ENCODE assay signal across 8 cellular contexts in genomic region chr5:134101686-134102439, GRCh38. TPM values are rescaled to one million over a fixed set of nuclear protein-coding genes. Genes with fewer than 3 reads are reported as not detected.
DNase-seq lines count a peak whose midpoint lies in the region; ATAC-seq and TF ChIP-seq lines count a peak whose summit lies in the region.

No MANE protein-coding gene starts in this region.

- peaks cover 0 to under 1% (median 0%) of the 10 kb centered on the region in 4 donors for H3K27me3 ChIP-seq in esophagus squamous epithelium
- peaks cover 0 to 44% (median 0%) of the 10 kb centered on the region in 3 experiments for H3K27me3 ChIP-seq in neuronal stem cell (ENCODE audit: control insufficient read depth in 3 of 3, insufficient read depth in 3 of 3, low read depth in 1 of 3, low read length in 3 of 3)
- no peaks in the 10 kb centered on the region for H3K27me3 ChIP-seq in tibial nerve

- H3K18ac ChIP-seq in neuronal stem cell (ENCODE audit: low read length), result no peak overlapping the region

- H3K79me1 ChIP-seq in neuronal stem cell (ENCODE audit: low read depth, low read length), result no peaks in the 10 kb centered on the region

- no peak overlapping the region for H4K91ac ChIP-seq in neuronal stem cell (ENCODE audit: low read depth, low read length, poor library complexity)

- no peak overlapping the region for H3K14ac ChIP-seq in neuronal stem cell (ENCODE audit: low read length)

- no peak overlapping the region for H2BK5ac ChIP-seq in neuronal stem cell (ENCODE audit: low read length)

- no peak for ATAC-seq in HG03342 (IDR thresholded peaks at IDR 0.05; ENCODE audit: unreplicated experiment)

- no peak for TF ChIP-seq EP300 in tibial nerve (IDR thresholded peaks at IDR 0.05)

- no peaks in the 10 kb centered on the region for H3K9me3 ChIP-seq in esophagus squamous epithelium
- H3K9me3 ChIP-seq in neuronal stem cell (replicated peaks in 1 of 2; ENCODE audit: control insufficient read depth in 2 of 2, insufficient read depth in 1 of 2, low read depth in 1 of 2, low read length in 2 of 2), result no peaks in the 10 kb centered on the region
- H3K9me3 ChIP-seq in tibial nerve, result no peaks in the 10 kb centered on the region

- H2BK120ac ChIP-seq in neuronal stem cell (ENCODE audit: low read depth, low read length), result no peak overlapping the region

- peak; percentile 46 for DNase-seq in NK-92 treated with Interleukin-12 subunit alpha and Interleukin-12 subunit beta, amount 100 ng/mL, for 24 hours (lab: John Stamatoyannopoulos, UW)
- DNase-seq in NK-92 (lab: John Stamatoyannopoulos, UW; ENCODE audit: unreplicated experiment) (no peak), NOMO-1 (lab: John Stamatoyannopoulos, UW; ENCODE audit: unreplicated experiment in 2 of 2) (peak; percentile 43 to 46), activated T-cell treated with anti-CD3 and anti-CD28 coated beads for 48 hours (ENCODE audit: low read depth) (peak; percentile 76), esophagus squamous epithelium (lab: John Stamatoyannopoulos, UW) (no peak), neuronal stem cell (ENCODE audit: low spot score) (no peak), tibial nerve (ENCODE audit: low spot score in 2 of 2) (peak in 1 of 2 donors; percentile 46)

- no peaks in the 10 kb centered on the region for H3K36me3 ChIP-seq in esophagus squamous epithelium
- H3K36me3 ChIP-seq in neuronal stem cell (replicated peaks in 1 of 2; ENCODE audit: control insufficient read depth in 2 of 2, insufficient read depth in 2 of 2, low read length in 2 of 2), result no peaks in the 10 kb centered on the region
- H3K36me3 ChIP-seq in tibial nerve, result no peaks in the 10 kb centered on the region

- H3K4me1 ChIP-seq in esophagus squamous epithelium (peaks cover 9 to 26% (median 14%) of the 10 kb centered on the region in 3 donors), neuronal stem cell (ENCODE audit: control insufficient read depth in 2 of 2, insufficient read depth in 1 of 2, low read depth in 1 of 2, low read length in 2 of 2) (peaks cover 6% of the 10 kb centered on the region in 2 donors), tibial nerve (peaks cover 0 to 35% (median 25%) of the 10 kb centered on the region in 4 donors)

- TF ChIP-seq CTCF in esophagus squamous epithelium (IDR thresholded peaks at IDR 0.05) (peak; percentile 58 to 84 (median 76)), tibial nerve (IDR thresholded peaks at IDR 0.05) (peak; percentile 78 to 92 (median 82))

- intact Hi-C loops in esophagus squamous epithelium (cut with DNase I), result loop anchor here (5.0 kb wide), 1 partner anchor 35 kb away; no protein-coding TSS in a partner anchor

- TF ChIP-seq POLR2A in esophagus squamous epithelium (IDR thresholded peaks at IDR 0.05) (no peak), tibial nerve (IDR thresholded peaks at IDR 0.05) (no peak)

- peak overlapping the region; percentile 37 for H2AFZ ChIP-seq in neuronal stem cell (ENCODE audit: low read length)

- H3K9ac ChIP-seq in neuronal stem cell (ENCODE audit: low read depth, low read length, poor library complexity), result peak overlapping the region; percentile 72

- no peak overlapping the region for H3K4me2 ChIP-seq in neuronal stem cell (ENCODE audit: insufficient read depth, low read length, poor library complexity, severe bottlenecking)

- H3K4me3 ChIP-seq in esophagus squamous epithelium (no peak overlapping the region), neuronal stem cell (ENCODE audit: low read length in 2 of 2) (no peak overlapping the region), tibial nerve (no peak overlapping the region)

- H3K23ac ChIP-seq in neuronal stem cell (ENCODE audit: low read depth, low read length, poor library complexity), result no peak overlapping the region

- H2BK12ac ChIP-seq in neuronal stem cell (ENCODE audit: low read length), result no peak overlapping the region

- no peak overlapping the region for H4K8ac ChIP-seq in neuronal stem cell (ENCODE audit: low read depth, low read length)

- 11 to 38% methylated on average over 3 to 5 of the region's 20 CpGs for WGBS in esophagus squamous epithelium, 2 donors
- no CpG with 5 or more reads among the region's 20 CpGs for WGBS in neuronal stem cell (ENCODE audit: extremely low coverage in 2 of 2, insufficient read length in 2 of 2, insufficient replicate concordance in 1 of 2), 2 donors
- WGBS in tibial nerve, 2 donors, result 31 to 49% methylated on average over 7 to 13 of the region's 20 CpGs

- H3K27ac ChIP-seq in esophagus squamous epithelium, result no peak overlapping the region
- no peak overlapping the region for H3K27ac ChIP-seq in neuronal stem cell (replicated peaks; ENCODE audit: low read length)
- H3K27ac ChIP-seq in tibial nerve, result no peak overlapping the region

- H2AK5ac ChIP-seq in neuronal stem cell (ENCODE audit: low read depth, low read length), result peak overlapping the region; percentile 20

- no peak overlapping the region for H2BK15ac ChIP-seq in neuronal stem cell (ENCODE audit: low read length)

- H3K4ac ChIP-seq in neuronal stem cell (ENCODE audit: low read length), result no peak overlapping the region

RNA-seq across cellular contexts. Expression of gene TCF7, which starts 12.6 kb away (rescaled TPM):
- total RNA-seq in esophagus squamous epithelium (1 to 10 TPM; 1.9 to 7.6 (median 2.8) TPM), tibial nerve (10 to 100 TPM in 1 of 4 donors, 1 to 10 TPM in 3; 2.5 to 13.2 (median 6.6) TPM)
- polyA plus RNA-seq in neuronal stem cell (2013, experiment 1 of 2), result 4.1 TPM
- polyA plus RNA-seq in neuronal stem cell (2013, experiment 2 of 2), result 4.2 TPM

Comparison
In these comparisons a context has a peak if more than half of its experiments do, and no peak if none do; other contexts are left out.
1. DNase-seq: peak in NK-92 treated with Interleukin-12 subunit alpha and Interleukin-12 subunit beta, amount 100 ng/mL, for 24 hours (single experiment), NOMO-1 (2 of 2) and activated T-cell treated with anti-CD3 and anti-CD28 coated beads for 48 hours (single experiment); none in NK-92 (single experiment), esophagus squamous epithelium (single experiment) and neuronal stem cell (single experiment).